16 cellular contexts compared by ENCODE assay signal in genomic region chr17:49231563-49231894, GRCh38. TPM values are rescaled to one million over a fixed set of nuclear protein-coding genes. Genes with fewer than 3 reads are reported as not detected.
DNase-seq lines count a peak whose midpoint lies in the region; ATAC-seq lines count a peak whose summit lies in the region.
"Had no signal": no experiment of that assay in that cellular context is flagged by ENCODE, and none has a peak within 500 bp of the region (broad histone marks: within the 10 kb centered on the region; RNA-seq: fewer than 3 reads in every experiment).

No MANE protein-coding gene starts in this region.

- peaks cover 17% of the 10 kb centered on the region for H3K27me3 ChIP-seq in CD4-positive, CD25-positive, alpha-beta regulatory T cell (ENCODE audit: control insufficient read depth, insufficient read depth, low read length)
- H3K27me3 ChIP-seq in H7 (ENCODE audit: control insufficient read depth, insufficient read depth, low read length) (peaks cover 34% of the 10 kb centered on the region), muscle layer of duodenum (ENCODE audit: low read depth, low read length) (peaks cover 11% of the 10 kb centered on the region)

- H3K36me3 ChIP-seq in CD4-positive, CD25-positive, alpha-beta regulatory T cell (ENCODE audit: control insufficient read depth, insufficient read depth, low read length) = no peaks in the 10 kb centered on the region
- H3K36me3 ChIP-seq in H7 (replicated peaks; ENCODE audit: control insufficient read depth, insufficient read depth, low read length) (no peaks in the 10 kb centered on the region), muscle layer of duodenum (ENCODE audit: control insufficient read depth in 1 of 2, insufficient read depth in 2 of 2, low read length in 2 of 2) (no peaks in the 10 kb centered on the region)

- intact Hi-C loops in activated T-helper 2 cell treated with anti-CD3 and anti-CD28 coated beads, Interferon-gamma antibody, Interleukin-2, Interleukin-4, amounts not matched to agents 10 μg/mL and 5 μg/mL and 100 μg/mL, durations not matched to agents 14 hours and 24 hours and 36 hours (cut with micrococcal nuclease) = loop anchor here (2.0 kb wide), 1 partner anchor 29 kb away; no protein-coding TSS in a partner anchor

- H3K27ac ChIP-seq in CD4-positive, CD25-positive, alpha-beta regulatory T cell (ENCODE audit: insufficient read depth, low read length, poor library complexity, severe bottlenecking) = no peak overlapping the region
- no peak overlapping the region for H3K27ac ChIP-seq in muscle layer of duodenum (ENCODE audit: low read length)

- peaks cover 0 to 1% (median 0%) of the 10 kb centered on the region in 7 donors for H3K9me3 Mint-ChIP-seq in CD4-positive, CD25-positive, alpha-beta regulatory T cell
- H3K9me3 Mint-ChIP-seq in activated T-helper 2 cell treated with anti-CD3 and anti-CD28 coated beads, Interferon-gamma antibody, Interleukin-2, Interleukin-4, amounts not matched to agents 10 μg/mL and 5 μg/mL and 100 μg/mL, durations not matched to agents 14 hours and 24 hours and 36 hours = no peaks in the 10 kb centered on the region

- peaks cover 69% of the 10 kb centered on the region for H3K27me3 Mint-ChIP-seq in CD4-positive, CD25-positive, alpha-beta regulatory T cell
- H3K27me3 Mint-ChIP-seq in activated T-helper 2 cell treated with anti-CD3 and anti-CD28 coated beads, Interferon-gamma antibody, Interleukin-2, Interleukin-4, amounts not matched to agents 10 μg/mL and 5 μg/mL and 100 μg/mL, durations not matched to agents 14 hours and 24 hours and 36 hours (ENCODE audit: low read depth) = peaks cover 30% of the 10 kb centered on the region

- H3K27ac Mint-ChIP-seq in CD4-positive, CD25-positive, alpha-beta regulatory T cell = no peak overlapping the region
- no peak overlapping the region for H3K27ac Mint-ChIP-seq in activated T-helper 2 cell treated with anti-CD3 and anti-CD28 coated beads, Interferon-gamma antibody, Interleukin-2, Interleukin-4, amounts not matched to agents 10 μg/mL and 5 μg/mL and 100 μg/mL, durations not matched to agents 14 hours and 24 hours and 36 hours

- H3K4me3 Mint-ChIP-seq in CD4-positive, CD25-positive, alpha-beta regulatory T cell = peak overlapping the region; percentile 82 to 89 (median 86)
- peak overlapping the region; percentile 78 for H3K4me3 Mint-ChIP-seq in activated T-helper 2 cell treated with anti-CD3 and anti-CD28 coated beads, Interferon-gamma antibody, Interleukin-2, Interleukin-4, amounts not matched to agents 10 μg/mL and 5 μg/mL and 100 μg/mL, durations not matched to agents 14 hours and 24 hours and 36 hours (ENCODE audit: low read depth)

- peaks cover 22% of the 10 kb centered on the region for H3K4me1 ChIP-seq in CD4-positive, CD25-positive, alpha-beta regulatory T cell (ENCODE audit: control insufficient read depth, insufficient read depth, low read length, poor library complexity, severe bottlenecking)
- peaks cover 7 to 19% of the 10 kb centered on the region in 2 donors for H3K4me1 ChIP-seq in muscle layer of duodenum (ENCODE audit: control insufficient read depth in 1 of 2, insufficient read depth in 2 of 2, low read length in 2 of 2)

- no peak for DNase-seq in CD4-positive, CD25-positive, alpha-beta regulatory T cell
- DNase-seq in H7 (no peak), COLO829 (ENCODE audit: low spot score) (no peak), pons (ENCODE audit: low spot score) (no peak)
- no peak for DNase-seq in activated T-helper 2 cell treated with anti-CD3 and anti-CD28 coated beads, Interferon-gamma antibody, Interleukin-2, Interleukin-4, amounts not matched to agents 10 μg/mL and 5 μg/mL and 100 μg/mL, durations not matched to agents 14 hours and 24 hours and 36 hours (ENCODE audit: low spot score)
- DNase-seq: activated CD8-positive, alpha-beta memory T cell treated with anti-CD3 and anti-CD28 coated beads, Interleukin-2, amount 50 U/mL, for 4 hours; central memory CD4-positive, alpha-beta T cell; DMS 273 treated with DMSO at 0.1 percent for 48 hours; NCI-H446; small intestine; stimulated activated CD8-positive, alpha-beta memory T cell treated with anti-CD3 and anti-CD28 coated beads, Interleukin-4, amount 100 ng/mL, for 48 hours had no signal

- H3K4me1 Mint-ChIP-seq in CD4-positive, CD25-positive, alpha-beta regulatory T cell = peaks cover 0 to 24% (median 10%) of the 10 kb centered on the region in 4 donors
- H3K4me1 Mint-ChIP-seq in activated T-helper 2 cell treated with anti-CD3 and anti-CD28 coated beads, Interferon-gamma antibody, Interleukin-2, Interleukin-4, amounts not matched to agents 10 μg/mL and 5 μg/mL and 100 μg/mL, durations not matched to agents 14 hours and 24 hours and 36 hours (ENCODE audit: low read depth) = peaks cover 12% of the 10 kb centered on the region

- H3K36me3 Mint-ChIP-seq in CD4-positive, CD25-positive, alpha-beta regulatory T cell = no peaks in the 10 kb centered on the region
- H3K36me3 Mint-ChIP-seq in activated T-helper 2 cell treated with anti-CD3 and anti-CD28 coated beads, Interferon-gamma antibody, Interleukin-2, Interleukin-4, amounts not matched to agents 10 μg/mL and 5 μg/mL and 100 μg/mL, durations not matched to agents 14 hours and 24 hours and 36 hours (ENCODE audit: low read depth) = no peaks in the 10 kb centered on the region

- H3K4me3 ChIP-seq in CD4-positive, CD25-positive, alpha-beta regulatory T cell (ENCODE audit: low read depth, low read length) = peak overlapping the region; percentile 74
- H3K4me3 ChIP-seq in H7 (ENCODE audit: insufficient read depth, low read depth, low read length) (peak overlapping the region; percentile 87; the same call in 1 of the 2 replicates), muscle layer of duodenum (ENCODE audit: low read depth in 1 of 2, low read length in 2 of 2) (peak overlapping the region; percentile 76 to 87)

- H3K9me3 ChIP-seq in CD4-positive, CD25-positive, alpha-beta regulatory T cell (ENCODE audit: control insufficient read depth in 2 of 2, low read length in 2 of 2) = no peaks in the 10 kb centered on the region
- H3K9me3 ChIP-seq in muscle layer of duodenum (ENCODE audit: control insufficient read depth in 1 of 2, low read length in 2 of 2) = no peaks in the 10 kb centered on the region

- ATAC-seq in CD4-positive, CD25-positive, alpha-beta regulatory T cell (ENCODE audit: low read depth in 2 of 2) = no peak
- ATAC-seq in HG03469 (IDR thresholded peaks at IDR 0.05; ENCODE audit: unreplicated experiment) (no peak), HG02759 (IDR thresholded peaks at IDR 0.05; ENCODE audit: unreplicated experiment) (no peak)

RNA-seq across cellular contexts. Expression of gene PHOSPHO1, which starts 0.9 kb away (rescaled TPM):
- not detected for total RNA-seq in CD4-positive, CD25-positive, alpha-beta regulatory T cell
- polyA plus RNA-seq in CD4-positive, CD25-positive, alpha-beta regulatory T cell = under 1 TPM in 3 of 4 donors, not detected in 1; 0.11 to 0.24 (median 0.15) TPM
- total RNA-seq in H7 (2014; rRNA removed; shearing (Covaris generic)) = 0.69 and 0.78 TPM in 2 replicates
- not detected in 2 replicates for total RNA-seq in activated T-helper 2 cell treated with anti-CD3 and anti-CD28 coated beads, Interferon-gamma antibody, Interleukin-2, Interleukin-4, amounts not matched to agents 10 μg/mL and 5 μg/mL and 100 μg/mL, durations not matched to agents 14 hours and 24 hours and 36 hours
- total RNA-seq: lung microvascular endothelial cell had no signal

RNA-seq across cellular contexts. Expression of gene ABI3, which starts 21.0 kb away (rescaled TPM):
- total RNA-seq in CD4-positive, CD25-positive, alpha-beta regulatory T cell = 6.5 TPM
- 10 to 100 TPM; 12.1 to 27.6 (median 17.3) TPM for polyA plus RNA-seq in CD4-positive, CD25-positive, alpha-beta regulatory T cell
- total RNA-seq in H7 (2014; rRNA removed; shearing (Covaris generic)) = 1.9 and 2.7 TPM in 2 replicates
- total RNA-seq in activated T-helper 2 cell treated with anti-CD3 and anti-CD28 coated beads, Interferon-gamma antibody, Interleukin-2, Interleukin-4, amounts not matched to agents 10 μg/mL and 5 μg/mL and 100 μg/mL, durations not matched to agents 14 hours and 24 hours and 36 hours = 28.5 and 30.0 TPM in 2 replicates
- total RNA-seq: LHCN-M2 had no signal

RNA-seq across cellular contexts. Expression of gene GNGT2, which starts 21.2 kb away (rescaled TPM):
- 1.5 TPM for total RNA-seq in CD4-positive, CD25-positive, alpha-beta regulatory T cell
- polyA plus RNA-seq in CD4-positive, CD25-positive, alpha-beta regulatory T cell = 10 to 100 TPM in 1 of 4 donors, 1 to 10 TPM in 3; 4.1 to 11.4 (median 7.4) TPM
- total RNA-seq in H7 (2014; rRNA removed; shearing (Covaris generic)) = 0.30 TPM in 1 of 2 replicates, not detected in the other
- total RNA-seq in activated T-helper 2 cell treated with anti-CD3 and anti-CD28 coated beads, Interferon-gamma antibody, Interleukin-2, Interleukin-4, amounts not matched to agents 10 μg/mL and 5 μg/mL and 100 μg/mL, durations not matched to agents 14 hours and 24 hours and 36 hours = 16.8 and 17.1 TPM in 2 replicates
- total RNA-seq: LHCN-M2 had no signal
